Comparison of ENCODE assay signal across 21 cellular contexts in genomic region chr4:28621541-28621940, GRCh38.
DNase-seq lines count a peak whose midpoint lies in the region; ATAC-seq and TF ChIP-seq lines count a peak whose summit lies in the region.
"Had no signal": no experiment of that assay in that cellular context is flagged by ENCODE, and none has a peak within 500 bp of the region (broad histone marks: within the 10 kb centered on the region; RNA-seq: fewer than 3 reads in every experiment).

No MANE protein-coding gene starts in this region.

- no peak overlapping the region for H3K4me3 ChIP-seq in epithelial cell of esophagus (ENCODE audit: low read length)
- H3K4me3 ChIP-seq: GM12878, HAP-1 had no signal

- DNase-seq in EH (ENCODE audit: low read depth) (peak; percentile 13), HS-5 (ENCODE audit: low read depth) (peak; percentile 4), epithelial cell of esophagus (ENCODE audit: low read depth) (peak; percentile 19), stromal cell of bone marrow (ENCODE audit: low read depth) (peak; percentile 19), OCI-M2 (lab: John Stamatoyannopoulos, UW; ENCODE audit: unreplicated experiment) (no peak)
- DNase-seq: C1 segment of cervical spinal cord; CD8-positive, alpha-beta T cell; KBM-7; NCI-H1092; NCI-H146; NCI-H2029; NCI-H2227 treated with DMSO at 0.1 percent for 48 hours; NCI-H510A treated with DMSO at 0.1 percent for 48 hours; NCI-H748 treated with DMSO at 0.1 percent for 48 hours; T-cell had no signal

- no peak for ATAC-seq in HG02588 (IDR thresholded peaks at IDR 0.05; ENCODE audit: unreplicated experiment)
- no peak for ATAC-seq in HG03139 (IDR thresholded peaks at IDR 0.05; ENCODE audit: unreplicated experiment)
- ATAC-seq: CD8-positive, alpha-beta T cell; GM12878; Panc1; SK-N-SH treated with all-trans-retinoic acid at 6 μM for 48 hours; T-cell had no signal

- no peak for TF ChIP-seq CTCF in epithelial cell of esophagus (IDR thresholded peaks at IDR 0.05; ENCODE audit: insufficient read depth, low read depth, low read length, missing control alignments)
